ENCODE assay signal across 17 cellular contexts in genomic region chr1:226887006-226887405, GRCh38. TPM values are rescaled to one million over a fixed set of nuclear protein-coding genes. Genes with fewer than 3 reads are reported as not detected.
DNase-seq lines count a peak whose midpoint lies in the region; ATAC-seq and TF ChIP-seq lines count a peak whose summit lies in the region.
"Had no signal": no experiment of that assay in that cellular context is flagged by ENCODE, and none has a peak within 500 bp of the region (broad histone marks: within the 10 kb centered on the region; RNA-seq: fewer than 3 reads in every experiment).

No MANE protein-coding gene starts in this region.

- no peak overlapping the region for H2AFZ ChIP-seq in neuronal stem cell (ENCODE audit: low read length)
- H2AFZ ChIP-seq: GM23338 had no signal

- H3K4me3 ChIP-seq in BLaER1 treated with 17β-estradiol and CSF1 and Interleukin-3, amounts not matched to agents 10 nM and 100 nM, result peak overlapping the region in 3 of 10 experiments; percentile 36 to 51 (median 39); a peak in 2 of 20 replicates
- no peak overlapping the region for H3K4me3 ChIP-seq in neuronal stem cell (ENCODE audit: low read length in 2 of 2)
- H3K4me3 ChIP-seq in gastroesophageal sphincter, result no peak overlapping the region
- H3K4me3 ChIP-seq: A549, GM23338 had no signal

- peaks cover 58 to 93% (median 83%) of the 10 kb centered on the region in 10 experiments for H3K4me1 ChIP-seq in BLaER1 treated with 17β-estradiol and CSF1 and Interleukin-3, amounts not matched to agents 10 nM and 100 nM
- H3K4me1 ChIP-seq in neuronal stem cell (ENCODE audit: control insufficient read depth in 2 of 2, insufficient read depth in 1 of 2, low read depth in 1 of 2, low read length in 2 of 2) (peaks cover 0 to 1% of the 10 kb centered on the region in 2 donors), gastroesophageal sphincter (peaks cover 0 to 23% (median 4%) of the 10 kb centered on the region in 3 donors)

- no peak for TF ChIP-seq CTCF in gastroesophageal sphincter (IDR thresholded peaks at IDR 0.05)

- H2BK12ac ChIP-seq in neuronal stem cell (ENCODE audit: low read length), result no peak overlapping the region

- no peaks in the 10 kb centered on the region for H3K79me1 ChIP-seq in neuronal stem cell (ENCODE audit: low read depth, low read length)

- no peak overlapping the region for H2BK5ac ChIP-seq in neuronal stem cell (ENCODE audit: low read length)

- peak overlapping the region in 1 of 11 experiments; percentile 51; a peak in 1 of 22 replicates for H3K9ac ChIP-seq in BLaER1 treated with 17β-estradiol and CSF1 and Interleukin-3, amounts not matched to agents 10 nM and 100 nM
- H3K9ac ChIP-seq in neuronal stem cell (ENCODE audit: low read depth, low read length, poor library complexity), result no peak overlapping the region

- no peak for TF ChIP-seq EP300 in gastroesophageal sphincter (IDR thresholded peaks at IDR 0.05)

- no peak overlapping the region for H4K8ac ChIP-seq in neuronal stem cell (ENCODE audit: low read depth, low read length)

- no peak for ATAC-seq in gastroesophageal sphincter
- no peak for ATAC-seq in HG02884 (IDR thresholded peaks at IDR 0.05; ENCODE audit: unreplicated experiment)
- ATAC-seq: A549, GM23338 had no signal

- no peak overlapping the region for H2AK5ac ChIP-seq in neuronal stem cell (ENCODE audit: low read depth, low read length)

- no peak overlapping the region for H2BK120ac ChIP-seq in neuronal stem cell (ENCODE audit: low read depth, low read length)

- H2BK15ac ChIP-seq in neuronal stem cell (ENCODE audit: low read length), result no peak overlapping the region

- peak overlapping the region; percentile 35 for H3K18ac ChIP-seq in neuronal stem cell (ENCODE audit: low read length)

- H3K4me2 ChIP-seq in BLaER1 treated with 17β-estradiol and CSF1 and Interleukin-3, amounts not matched to agents 10 nM and 100 nM, result peak overlapping the region; percentile 79 to 99 (median 90)
- no peak overlapping the region for H3K4me2 ChIP-seq in neuronal stem cell (ENCODE audit: insufficient read depth, low read length, poor library complexity, severe bottlenecking)
- H3K4me2 ChIP-seq: A549, GM23338 had no signal

- WGBS in neuronal stem cell (ENCODE audit: extremely low coverage in 2 of 2, insufficient read length in 2 of 2, insufficient replicate concordance in 1 of 2), 2 donors, result no CpG with 5 or more reads among the region's 6 CpGs
- WGBS in gastroesophageal sphincter (ENCODE audit: low coverage in 1 of 2), 2 donors, result 86 to 95% methylated on average over 2 of the region's 6 CpGs

- H3K27me3 ChIP-seq in BLaER1 treated with 17β-estradiol and CSF1 and Interleukin-3, amounts not matched to agents 10 nM and 100 nM, result no peaks in the 10 kb centered on the region
- H3K27me3 ChIP-seq in neuronal stem cell (ENCODE audit: control insufficient read depth in 3 of 3, insufficient read depth in 3 of 3, low read depth in 1 of 3, low read length in 3 of 3), result no peaks in the 10 kb centered on the region
- H3K27me3 ChIP-seq in gastroesophageal sphincter, result no peaks in the 10 kb centered on the region

- no peak overlapping the region for H3K23ac ChIP-seq in neuronal stem cell (ENCODE audit: low read depth, low read length, poor library complexity)

- peaks cover 0 to 10% (median 0%) of the 10 kb centered on the region in 11 experiments; a peak in 2 of 22 replicates for H4K20me1 ChIP-seq in BLaER1 treated with 17β-estradiol and CSF1 and Interleukin-3, amounts not matched to agents 10 nM and 100 nM

- no peak overlapping the region for H4K91ac ChIP-seq in neuronal stem cell (ENCODE audit: low read depth, low read length, poor library complexity)

- H3K27ac ChIP-seq in BLaER1 treated with 17β-estradiol and CSF1 and Interleukin-3, amounts not matched to agents 10 nM and 100 nM, result peak overlapping the region in 2 of 11 experiments; percentile 6 to 8; a peak in 5 of 22 replicates
- no peak overlapping the region for H3K27ac ChIP-seq in neuronal stem cell (replicated peaks; ENCODE audit: low read length)
- H3K27ac ChIP-seq in gastroesophageal sphincter, result no peak overlapping the region
- H3K27ac ChIP-seq: A549 had no signal

- H3K4ac ChIP-seq in neuronal stem cell (ENCODE audit: low read length), result no peak overlapping the region

- no peak for TF ChIP-seq POLR2A in gastroesophageal sphincter (IDR thresholded peaks at IDR 0.05)

- peaks cover 0 to 19% (median 0%) of the 10 kb centered on the region in 11 experiments; a peak in 1 of 22 replicates for H3K36me3 ChIP-seq in BLaER1 treated with 17β-estradiol and CSF1 and Interleukin-3, amounts not matched to agents 10 nM and 100 nM
- H3K36me3 ChIP-seq in neuronal stem cell (replicated peaks in 1 of 2; ENCODE audit: control insufficient read depth in 2 of 2, insufficient read depth in 2 of 2, low read length in 2 of 2) (peaks cover 28 to 61% of the 10 kb centered on the region in 2 donors), gastroesophageal sphincter (peaks cover 0 to 98% of the 10 kb centered on the region in 2 donors)

- H3K9me3 ChIP-seq in BLaER1 treated with 17β-estradiol and CSF1 and Interleukin-3, amounts not matched to agents 10 nM and 100 nM (replicated peaks in 1 of 11), result 0 out of 22 replicates have a peak, but pooled peaks cover 0 to 4% (median 0%) of the 10 kb centered on the region in 11 experiments
- H3K9me3 ChIP-seq in neuronal stem cell (replicated peaks in 1 of 2; ENCODE audit: control insufficient read depth in 2 of 2, insufficient read depth in 1 of 2, low read depth in 1 of 2, low read length in 2 of 2) (no peaks in the 10 kb centered on the region), gastroesophageal sphincter (no peaks in the 10 kb centered on the region)
- H3K9me3 ChIP-seq: A549 had no signal

- DNase-seq in DMS 273 treated with DMSO at 0.1 percent for 48 hours (lab: John Stamatoyannopoulos, UW) (peak; percentile 88), NCI-H82 treated with DMSO at 0.1 percent for 48 hours (lab: John Stamatoyannopoulos, UW; ENCODE audit: unreplicated experiment) (peak; percentile 10), neuronal stem cell (ENCODE audit: low spot score) (no peak), C1 segment of cervical spinal cord (lab: John Stamatoyannopoulos, UW) (no peak), NOMO-1 treated with DMSO at 0.1 percent for 48 hours (lab: John Stamatoyannopoulos, UW; ENCODE audit: unreplicated experiment) (no peak)
- DNase-seq: Calu3; CD4-positive, alpha-beta T cell; DMS153; DMS79 treated with DMSO at 0.1 percent for 48 hours; EL; H7; IMR-90 had no signal

- H3K14ac ChIP-seq in neuronal stem cell (ENCODE audit: low read length), result no peak overlapping the region

RNA-seq across cellular contexts. Expression of gene PSEN2, which starts 16.6 kb away (rescaled TPM):
- polyA plus RNA-seq in neuronal stem cell (2013, experiment 1 of 2), result 12.8 TPM
- polyA plus RNA-seq in neuronal stem cell (2013, experiment 2 of 2), result 13.1 TPM
- total RNA-seq in gastroesophageal sphincter, result 10 to 100 TPM; 41.4 to 64.4 (median 42.5) TPM

RNA-seq across cellular contexts. Expression of gene COQ8A, which starts 53.1 kb away (rescaled TPM):
- polyA plus RNA-seq in neuronal stem cell (2013, experiment 1 of 2), result 9.2 TPM
- polyA plus RNA-seq in neuronal stem cell (2013, experiment 2 of 2), result 8.8 TPM
- total RNA-seq in gastroesophageal sphincter, result 10 to 100 TPM; 53.2 to 94.0 (median 80.8) TPM

Comparison
In these comparisons a context has a peak if more than half of its experiments do, and no peak if none do; other contexts are left out.
1. DNase-seq: peak in DMS 273 treated with DMSO at 0.1 percent for 48 hours (single experiment) and NCI-H82 treated with DMSO at 0.1 percent for 48 hours (single experiment); none in neuronal stem cell (single experiment), C1 segment of cervical spinal cord (0 of 14) and NOMO-1 treated with DMSO at 0.1 percent for 48 hours (single experiment).